ENCODE assay signal across 18 cellular contexts in the genomic region with DNA sequence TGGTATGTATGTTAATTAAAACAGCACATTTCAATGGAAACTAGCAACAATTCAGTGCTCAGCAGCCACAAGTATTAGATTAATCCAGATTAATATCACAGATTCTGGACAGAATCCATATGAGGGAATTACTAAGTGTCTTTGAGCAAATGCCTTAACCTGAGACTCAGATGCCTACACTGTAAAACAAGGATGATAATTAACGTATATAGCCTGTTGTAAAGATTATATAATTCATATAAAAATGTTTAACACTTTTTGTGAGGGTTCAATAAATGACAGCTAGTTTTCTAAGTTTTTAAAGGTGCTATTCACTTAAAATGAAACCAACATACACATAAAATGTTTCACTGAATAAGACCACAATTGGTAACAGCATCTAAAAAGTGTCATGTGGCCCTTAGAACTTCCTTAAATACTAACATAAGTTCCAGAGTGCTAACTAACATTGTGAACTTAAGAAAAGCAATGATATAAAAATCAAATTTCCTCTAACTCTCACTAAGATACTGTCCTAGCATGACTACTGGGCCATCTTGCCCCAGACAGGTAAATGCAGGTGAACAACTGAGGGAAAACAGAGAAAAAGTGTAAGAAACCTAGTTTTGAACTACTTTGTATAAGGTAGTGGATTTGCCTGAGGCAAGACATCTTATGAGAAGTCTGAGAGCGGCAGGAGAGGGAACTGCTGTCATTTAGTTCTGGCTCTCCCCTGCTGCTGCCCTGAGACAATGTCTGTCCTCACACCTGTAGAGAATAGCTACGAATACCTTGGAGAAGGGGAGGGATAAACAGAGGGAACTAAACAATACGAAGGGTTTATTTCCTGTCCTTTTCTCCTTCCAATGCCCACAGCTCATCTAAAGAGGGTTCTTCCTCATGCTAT.
DNase-seq lines count a peak whose midpoint lies in the region; ATAC-seq and TF ChIP-seq lines count a peak whose summit lies in the region.
"Had no signal": no experiment of that assay in that cellular context is flagged by ENCODE, and none has a peak within 500 bp of the region (broad histone marks: within the 10 kb centered on the region; RNA-seq: fewer than 3 reads in every experiment).

No MANE protein-coding gene starts in this region.

- peaks cover 4 to 12% of the 10 kb centered on the region in 2 donors for H3K4me1 ChIP-seq in mucosa of rectum (ENCODE audit: control insufficient read depth in 2 of 2, insufficient read depth in 2 of 2, low read length in 2 of 2)
- H3K4me1 ChIP-seq: vagina had no signal

- DNase-seq in CD14-positive monocyte (ENCODE audit: low spot score) = no peak
- peak; percentile 44 for DNase-seq in ELF-1 (ENCODE audit: low read depth, low spot score)
- DNase-seq in effector memory CD8-positive, alpha-beta T cell = no peak
- DNase-seq in HFFc6 = no peak
- DNase-seq in stimulated activated CD4-positive, alpha-beta T cell treated with anti-CD3 and anti-CD28 coated beads, Interleukin-2, amount 100 ng/mL, for 24 hours = no peak
- DNase-seq in T-helper 9 cell = no peak
- DNase-seq: activated CD4-positive, alpha-beta T cell treated with anti-CD3 and anti-CD28 coated beads, Interleukin-2, amount 50 U/mL, for 1 hour; activated naive CD4-positive, alpha-beta T cell treated with anti-CD3 and anti-CD28 coated beads, Interleukin-2, amount 10 ng/mL, durations not matched to agents 7 days and 5 days; activated T-cell treated with anti-CD3 and anti-CD28 coated beads for 4 hours; foreskin fibroblast; NCI-H226; NK-92 treated with Interleukin-12 subunit alpha and Interleukin-12 subunit beta, amount 100 ng/mL, for 24 hours; SK-N-SH; stimulated activated CD4-positive, alpha-beta T cell treated with anti-CD3 and anti-CD28 coated beads, Interleukin-4, amount 100 ng/mL, for 1 hour had no signal

- H3K36me3 ChIP-seq in mucosa of rectum (ENCODE audit: control insufficient read depth in 2 of 2, insufficient read depth in 2 of 2, low read length in 2 of 2) = peaks cover 4 to 12% of the 10 kb centered on the region in 2 donors

- peak; percentile 53 for ATAC-seq in effector memory CD8-positive, alpha-beta T cell (replicated peaks)
- no peak for ATAC-seq in activated T-helper 17 cell treated with anti-CD3 and anti-CD28 coated beads, Interleukin-2, amount 50 U/mL, for 72 hours (replicated peaks)

- H3K9me3 Mint-ChIP-seq in CD14-positive monocyte (no peaks in the 10 kb centered on the region), HFFc6 (no peaks in the 10 kb centered on the region)
- H3K9me3 Mint-ChIP-seq in effector memory CD8-positive, alpha-beta T cell = no peaks in the 10 kb centered on the region
- H3K9me3 Mint-ChIP-seq in activated T-helper 17 cell treated with anti-CD3 and anti-CD28 coated beads, Interleukin-2, amount 50 U/mL, for 72 hours = no peaks in the 10 kb centered on the region
- H3K9me3 Mint-ChIP-seq: activated naive CD4-positive, alpha-beta T cell treated with anti-CD3 and anti-CD28 coated beads, Interleukin-2, amount 10 ng/mL, durations not matched to agents 7 days and 5 days had no signal

- H3K9ac ChIP-seq in mucosa of rectum (ENCODE audit: low read depth in 1 of 2, low read length in 2 of 2) = no peak overlapping the region
- H3K9ac ChIP-seq: SK-N-SH had no signal

- intact Hi-C loops in CD14-positive monocyte (cut with micrococcal nuclease) = no loop called here

- no peak overlapping the region for H3K4me3 Mint-ChIP-seq in CD14-positive monocyte
- peak overlapping the region in 1 of 2 donors; percentile 18 for H3K4me3 Mint-ChIP-seq in effector memory CD8-positive, alpha-beta T cell
- no peak overlapping the region for H3K4me3 Mint-ChIP-seq in HFFc6
- H3K4me3 Mint-ChIP-seq in activated T-helper 17 cell treated with anti-CD3 and anti-CD28 coated beads, Interleukin-2, amount 50 U/mL, for 72 hours = no peak overlapping the region
- H3K4me3 Mint-ChIP-seq: activated naive CD4-positive, alpha-beta T cell treated with anti-CD3 and anti-CD28 coated beads, Interleukin-2, amount 10 ng/mL, durations not matched to agents 7 days and 5 days had no signal

- H3K4me3 ChIP-seq in mucosa of rectum (ENCODE audit: low read length in 2 of 2) = no peak overlapping the region
- H3K4me3 ChIP-seq: vagina had no signal

- H3K27me3 Mint-ChIP-seq in CD14-positive monocyte (ENCODE audit: low read depth in 3 of 3) = no peaks in the 10 kb centered on the region
- H3K27me3 Mint-ChIP-seq in effector memory CD8-positive, alpha-beta T cell = no peaks in the 10 kb centered on the region
- H3K27me3 Mint-ChIP-seq in HFFc6 (ENCODE audit: insufficient read depth) = no peaks in the 10 kb centered on the region
- H3K27me3 Mint-ChIP-seq in activated T-helper 17 cell treated with anti-CD3 and anti-CD28 coated beads, Interleukin-2, amount 50 U/mL, for 72 hours = no peaks in the 10 kb centered on the region
- H3K27me3 Mint-ChIP-seq: activated naive CD4-positive, alpha-beta T cell treated with anti-CD3 and anti-CD28 coated beads, Interleukin-2, amount 10 ng/mL, durations not matched to agents 7 days and 5 days; progenitor cell of endocrine pancreas had no signal

- H3K27ac Mint-ChIP-seq in CD14-positive monocyte (peak overlapping the region; percentile 42 to 84 (median 57)), HFFc6 (no peak overlapping the region; the same call in 1 of the 2 replicates)
- peak overlapping the region; percentile 75 to 83 for H3K27ac Mint-ChIP-seq in effector memory CD8-positive, alpha-beta T cell
- no peak overlapping the region for H3K27ac Mint-ChIP-seq in activated T-helper 17 cell treated with anti-CD3 and anti-CD28 coated beads, Interleukin-2, amount 50 U/mL, for 72 hours
- H3K27ac Mint-ChIP-seq: activated naive CD4-positive, alpha-beta T cell treated with anti-CD3 and anti-CD28 coated beads, Interleukin-2, amount 10 ng/mL, durations not matched to agents 7 days and 5 days had no signal

- H3K36me3 Mint-ChIP-seq in CD14-positive monocyte (peaks cover 41 to 42% of the 10 kb centered on the region in 2 donors), HFFc6 (ENCODE audit: low read depth) (peaks cover 32% of the 10 kb centered on the region)
- peaks cover 32% of the 10 kb centered on the region for H3K36me3 Mint-ChIP-seq in effector memory CD8-positive, alpha-beta T cell (ENCODE audit: insufficient read depth)
- H3K36me3 Mint-ChIP-seq in activated T-helper 17 cell treated with anti-CD3 and anti-CD28 coated beads, Interleukin-2, amount 50 U/mL, for 72 hours (ENCODE audit: low read depth) = peaks cover 75% of the 10 kb centered on the region

- peak overlapping the region; percentile 15 to 49 for H3K27ac ChIP-seq in mucosa of rectum (ENCODE audit: low read depth in 2 of 2, low read length in 2 of 2)
- H3K27ac ChIP-seq: vagina had no signal

- no peaks in the 10 kb centered on the region for H3K27me3 ChIP-seq in mucosa of rectum (ENCODE audit: control insufficient read depth in 2 of 2, insufficient read depth in 2 of 2, low read length in 2 of 2)
- H3K27me3 ChIP-seq: vagina had no signal

- H3K9me3 ChIP-seq in mucosa of rectum (ENCODE audit: control insufficient read depth in 2 of 2, low read length in 2 of 2) = no peaks in the 10 kb centered on the region
- H3K9me3 ChIP-seq: SK-N-SH, vagina had no signal

- TF ChIP-seq CTCF in CD14-positive monocyte (IDR thresholded peaks at IDR 0.05) (no peak), HFFc6 (IDR thresholded peaks at IDR 0.05) (no peak)

- H3K4me1 Mint-ChIP-seq in CD14-positive monocyte = peaks cover 29% of the 10 kb centered on the region
- peaks cover 11 to 13% of the 10 kb centered on the region in 2 donors for H3K4me1 Mint-ChIP-seq in effector memory CD8-positive, alpha-beta T cell (ENCODE audit: low read depth in 2 of 2)
- no peaks in the 10 kb centered on the region for H3K4me1 Mint-ChIP-seq in HFFc6 (ENCODE audit: low read depth)
- no peaks in the 10 kb centered on the region for H3K4me1 Mint-ChIP-seq in activated T-helper 17 cell treated with anti-CD3 and anti-CD28 coated beads, Interleukin-2, amount 50 U/mL, for 72 hours

Comparison
In these comparisons a context has a peak if more than half of its experiments do, and no peak if none do; other contexts are left out.
1. H3K27ac Mint-ChIP-seq: peak in CD14-positive monocyte (7 of 7) and effector memory CD8-positive, alpha-beta T cell (2 of 2); none in HFFc6 (single experiment) and activated T-helper 17 cell treated with anti-CD3 and anti-CD28 coated beads, Interleukin-2, amount 50 U/mL, for 72 hours (single experiment).